ENCODE assay signal across 12 cellular contexts in genomic region chr1:41474490-41475271, GRCh38. TPM values are rescaled to one million over a fixed set of nuclear protein-coding genes. Genes with fewer than 3 reads are reported as not detected.
DNase-seq lines count a peak whose midpoint lies in the region; ATAC-seq and TF ChIP-seq lines count a peak whose summit lies in the region.
"Had no signal": no experiment of that assay in that cellular context is flagged by ENCODE, and none has a peak within 500 bp of the region (broad histone marks: within the 10 kb centered on the region; RNA-seq: fewer than 3 reads in every experiment).

No MANE protein-coding gene starts in this region.

- ATAC-seq in body of pancreas, result peak; percentile 66
- ATAC-seq in GM19463 (IDR thresholded peaks at IDR 0.05; ENCODE audit: unreplicated experiment), result no peak
- no peak for ATAC-seq in GM21515 (IDR thresholded peaks at IDR 0.05; ENCODE audit: unreplicated experiment)
- ATAC-seq: stimulated activated memory B cell treated with anti-CD40 and anti-IgM and Interleukin-4, amounts not matched to agents 10 μg/mL and 1 μg/mL and 100 μg/mL, for 72 hours had no signal

- H3K9me3 ChIP-seq in body of pancreas, result no peaks in the 10 kb centered on the region
- H3K9me3 ChIP-seq in smooth muscle cell (replicated peaks; ENCODE audit: low read depth), result no peaks in the 10 kb centered on the region

- no peak overlapping the region for H3K4me2 ChIP-seq in smooth muscle cell

- TF ChIP-seq RAD21 in Ishikawa (IDR thresholded peaks at IDR 0.05; ENCODE audit: low read depth), result no peak; the same call in 1 of the 2 replicates

- intact Hi-C loops in body of pancreas (cut with DNase I), result no loop called here

- DNase-seq in body of pancreas (peak; percentile 61 to 83 (median 80)), smooth muscle cell (lab: John Stamatoyannopoulos, UW; ENCODE audit: unreplicated experiment) (no peak), SW480 (ENCODE audit: low spot score) (no peak), T-helper 9 cell (no peak)
- DNase-seq: activated naive CD4-positive, alpha-beta T cell treated with anti-CD3 and anti-CD28 coated beads, Interleukin-2, amount 10 ng/mL, durations not matched to agents 7 days and 5 days; NCI-H1048 had no signal

- H2AFZ ChIP-seq in smooth muscle cell (ENCODE audit: low read depth), result peak overlapping the region; percentile 13

- H3K4me3 ChIP-seq in body of pancreas (no peak overlapping the region), smooth muscle cell (no peak overlapping the region)

- TF ChIP-seq POLR2A in body of pancreas (IDR thresholded peaks at IDR 0.05), result peak in 1 of 3 donors; percentile 8

- no peaks in the 10 kb centered on the region for H3K79me2 ChIP-seq in smooth muscle cell (ENCODE audit: low read depth)

- H3K36me3 ChIP-seq in body of pancreas (replicated peaks in 1 of 2; ENCODE audit: insufficient read depth in 1 of 2, low read depth in 2 of 2), result no peaks in the 10 kb centered on the region
- no peaks in the 10 kb centered on the region for H3K36me3 ChIP-seq in smooth muscle cell (ENCODE audit: low read depth)

- H3K27ac ChIP-seq in body of pancreas, result peak overlapping the region; percentile 53 to 86 (median 82)
- peak overlapping the region; percentile 12 for H3K27ac ChIP-seq in layer of hippocampus (ENCODE audit: low read depth, low read length)
- no peak overlapping the region for H3K27ac ChIP-seq in smooth muscle cell (ENCODE audit: low read depth)

- H3K4me1 ChIP-seq in body of pancreas (peaks cover 49% of the 10 kb centered on the region), smooth muscle cell (ENCODE audit: low read depth) (no peaks in the 10 kb centered on the region)

- TF ChIP-seq CTCF in body of pancreas (IDR thresholded peaks at IDR 0.05) (no peak), smooth muscle cell (IDR thresholded peaks at IDR 0.05; ENCODE audit: borderline replicate concordance, insufficient read depth, poor library complexity, severe bottlenecking) (no peak)

- 29 to 52% methylated on average over 8 to 15 of the region's 17 CpGs for WGBS in body of pancreas, 2 donors
- WGBS in smooth muscle cell (ENCODE audit: low lambda C conversion rate), result 35% methylated on average over 16 of the region's 17 CpGs

- no peaks in the 10 kb centered on the region for H3K27me3 ChIP-seq in body of pancreas
- no peaks in the 10 kb centered on the region for H3K27me3 ChIP-seq in layer of hippocampus (ENCODE audit: control insufficient read depth, insufficient read depth, low read length)
- H3K27me3 ChIP-seq in smooth muscle cell (ENCODE audit: low read depth), result no peaks in the 10 kb centered on the region

- H3F3A ChIP-seq in smooth muscle cell (ENCODE audit: low read depth), result no peaks in the 10 kb centered on the region

- peak; percentile 47 for TF ChIP-seq EP300 in Ishikawa (IDR thresholded peaks at IDR 0.05; ENCODE audit: borderline replicate concordance)

- no peaks in the 10 kb centered on the region for H4K20me1 ChIP-seq in smooth muscle cell (ENCODE audit: low read depth)

- H3K9ac ChIP-seq in smooth muscle cell (ENCODE audit: low read depth), result no peak overlapping the region

TF ChIP-seq in Ishikawa, 13 proteins besides CTCF, POLR2A, EP300 and RAD21:
- TF ChIP-seq REST (IDR thresholded peaks at IDR 0.05; ENCODE audit: low read depth) (no peak), FOXM1 (IDR thresholded peaks at IDR 0.05; ENCODE audit: borderline replicate concordance, low read depth) (no peak), NFIC (IDR thresholded peaks at IDR 0.05) (peak; percentile 91), TAF1 (IDR thresholded peaks at IDR 0.05; ENCODE audit: low read depth) (no peak), YY1 (IDR thresholded peaks at IDR 0.05; ENCODE audit: low read depth) (no peak), USF1 (IDR thresholded peaks at IDR 0.05) (no peak), MAX (IDR thresholded peaks at IDR 0.05) (peak; percentile 54; the same call in 1 of the 2 replicates), TEAD4 (IDR thresholded peaks at IDR 0.05) (peak; percentile 77), TCF12 (IDR thresholded peaks at IDR 0.05; ENCODE audit: low read depth) (peak; percentile 77), ZBTB7A (IDR thresholded peaks at IDR 0.05; ENCODE audit: low read depth) (peak; percentile 73), EGR1 (IDR thresholded peaks at IDR 0.05) (no peak), CEBPB (IDR thresholded peaks at IDR 0.05) (no peak), CREB1 (IDR thresholded peaks at IDR 0.05; ENCODE audit: low read depth) (no peak)

RNA-seq across cellular contexts. Expression of gene EDN2, which starts 9.8 kb away (rescaled TPM):
- total RNA-seq in body of pancreas, result 1 to 10 TPM; 3.6 TPM
- not detected in 2 replicates for total RNA-seq in smooth muscle cell
- polyA plus RNA-seq in smooth muscle cell, result not detected in 2 replicates
- total RNA-seq: fibroblast of villous mesenchyme had no signal

Comparison
In these comparisons a context has a peak if more than half of its experiments do, and no peak if none do; other contexts are left out.
1. DNase-seq: peak in body of pancreas (4 of 4); none in smooth muscle cell (single experiment), SW480 (single experiment) and T-helper 9 cell (single experiment).